In genomic region chr15:22827125-22827524, GRCh38 we compare ENCODE assay signal across 15 cellular contexts. TPM values are rescaled to one million over a fixed set of nuclear protein-coding genes. Genes with fewer than 3 reads are reported as not detected.
A peak's percentile ranks its signal among the peaks of the same experiment; 100 is the strongest.
DNase-seq lines count a peak whose midpoint lies in the region; ATAC-seq and TF ChIP-seq lines count a peak whose summit lies in the region.
"Had no signal": no experiment of that assay in that cellular context is flagged by ENCODE, and none has a peak within 500 bp of the region (broad histone marks: within the 10 kb centered on the region; RNA-seq: fewer than 3 reads in every experiment).

No MANE protein-coding gene starts in this region.

- CTCF ChIA-PET in activated naive CD4-positive, alpha-beta T cell treated with anti-CD3 and anti-CD28 coated beads, Interleukin-2, amount 10 ng/mL, durations not matched to agents 7 days and 5 days (lab: Charles Lee): no interaction called here
- CTCF ChIA-PET in WTC11 (lab: Charles Lee): interaction anchor here (1.3 to 1.5 kb wide), 2 partner anchors 11 to 15 kb away, joined by 3 to 4 read pairs; partner anchors contain the start of gene NIPA2

- TF ChIP-seq CTCF in WTC11 (IDR thresholded peaks at IDR 0.05) (no peak), osteoblast (IDR thresholded peaks at IDR 0.05; ENCODE audit: extremely low read depth, low read depth, low read length) (no peak)

- peaks cover 3% of the 10 kb centered on the region for H3K27me3 Mint-ChIP-seq in activated naive CD4-positive, alpha-beta T cell treated with anti-CD3 and anti-CD28 coated beads, Interleukin-2, amount 10 ng/mL, durations not matched to agents 7 days and 5 days
- peaks cover 2% of the 10 kb centered on the region; the same call in 1 of the 2 replicates for H3K27me3 Mint-ChIP-seq in WTC11 (ENCODE audit: low read depth)

- no peaks in the 10 kb centered on the region for H3K4me1 Mint-ChIP-seq in activated naive CD4-positive, alpha-beta T cell treated with anti-CD3 and anti-CD28 coated beads, Interleukin-2, amount 10 ng/mL, durations not matched to agents 7 days and 5 days
- H3K4me1 Mint-ChIP-seq in WTC11: peaks cover 40% of the 10 kb centered on the region

- no peak overlapping the region for H3K4me3 Mint-ChIP-seq in activated naive CD4-positive, alpha-beta T cell treated with anti-CD3 and anti-CD28 coated beads, Interleukin-2, amount 10 ng/mL, durations not matched to agents 7 days and 5 days
- 0 out of 2 replicates have a peak overlapping the region, but pooled peaks have one; percentile 22 for H3K4me3 Mint-ChIP-seq in WTC11

- peaks cover 17% of the 10 kb centered on the region for H3K36me3 ChIP-seq in osteoblast (ENCODE audit: insufficient read depth, low read length)

- H2AFZ ChIP-seq in osteoblast (ENCODE audit: low read length): no peak overlapping the region

- ATAC-seq in WTC11: peak; percentile 85
- ATAC-seq: GM12878, HCT116 had no signal

- no peaks in the 10 kb centered on the region for H3K4me1 ChIP-seq in osteoblast (ENCODE audit: insufficient read depth, low read length)
- H3K4me1 ChIP-seq: BLaER1 had no signal

- H3K36me3 Mint-ChIP-seq in activated naive CD4-positive, alpha-beta T cell treated with anti-CD3 and anti-CD28 coated beads, Interleukin-2, amount 10 ng/mL, durations not matched to agents 7 days and 5 days: peaks cover 17% of the 10 kb centered on the region
- H3K36me3 Mint-ChIP-seq in WTC11: peaks cover 47% of the 10 kb centered on the region

- no peak overlapping the region for H3K4me3 ChIP-seq in osteoblast (ENCODE audit: insufficient read depth, low read length)
- H3K4me3 ChIP-seq: BLaER1, GM12878 had no signal

- no peaks in the 10 kb centered on the region for H3K9me3 Mint-ChIP-seq in activated naive CD4-positive, alpha-beta T cell treated with anti-CD3 and anti-CD28 coated beads, Interleukin-2, amount 10 ng/mL, durations not matched to agents 7 days and 5 days
- H3K9me3 Mint-ChIP-seq in WTC11: peaks cover 2% of the 10 kb centered on the region; the same call in 1 of the 2 replicates

- H3K9me3 ChIP-seq in osteoblast (ENCODE audit: low read depth, low read length): no peaks in the 10 kb centered on the region
- H3K9me3 ChIP-seq: BLaER1 had no signal

- no peaks in the 10 kb centered on the region for H4K20me1 ChIP-seq in osteoblast (ENCODE audit: insufficient read depth, low read length)
- H4K20me1 ChIP-seq: BLaER1 had no signal

- no peaks in the 10 kb centered on the region for H3K79me2 ChIP-seq in osteoblast (ENCODE audit: insufficient read depth, low read length)

- no peaks in the 10 kb centered on the region for H3K27me3 ChIP-seq in osteoblast (ENCODE audit: insufficient read depth, low read length)
- H3K27me3 ChIP-seq: BLaER1 had no signal

- no peak overlapping the region for H3K4me2 ChIP-seq in osteoblast (ENCODE audit: insufficient read depth, low read length)
- H3K4me2 ChIP-seq: BLaER1 had no signal

- H3K27ac Mint-ChIP-seq in activated naive CD4-positive, alpha-beta T cell treated with anti-CD3 and anti-CD28 coated beads, Interleukin-2, amount 10 ng/mL, durations not matched to agents 7 days and 5 days: peak overlapping the region; percentile 56
- H3K27ac Mint-ChIP-seq in WTC11: no peak overlapping the region

- H3K27ac ChIP-seq in osteoblast (ENCODE audit: low read depth, low read length): no peak overlapping the region
- H3K27ac ChIP-seq: 22Rv1, BLaER1 had no signal

- no peak for DNase-seq in activated naive CD4-positive, alpha-beta T cell treated with anti-CD3 and anti-CD28 coated beads, Interleukin-2, amount 10 ng/mL, durations not matched to agents 7 days and 5 days
- no peak for DNase-seq in activated naive CD4-positive, alpha-beta T cell treated with Interleukin-2 at 50 U/mL for 16 hours
- DNase-seq in WTC11 (ENCODE audit: low spot score) (peak; percentile 26), iPS DF 4.7 (ENCODE audit: extremely low read depth, low spot score) (peak; percentile 30), osteoblast (ENCODE audit: insufficient read length, low spot score, missing footprints) (peak; percentile 65), NOMO-1 (lab: John Stamatoyannopoulos, UW; ENCODE audit: unreplicated experiment in 2 of 2) (no peak), NCI-H748 (lab: John Stamatoyannopoulos, UW; ENCODE audit: unreplicated experiment) (no peak), retina (no peak)
- DNase-seq: AML-193, GOT3, IMR-90 had no signal

- POLR2A ChIA-PET in WTC11 (lab: Charles Lee): interaction anchor here (2.3 kb wide), 1 partner anchor 11 kb away, joined by 6 read pairs; the partner anchor contains the start of gene NIPA2

TF ChIP-seq in WTC11, 78 proteins besides CTCF, POLR2A, EP300 and RAD21:
- TF ChIP-seq ZNF425 (CRISPR knock-in tag; conservative IDR thresholded peaks at IDR 0.05): no peak
- no peak for TF ChIP-seq ZNF416 (CRISPR knock-in tag; IDR thresholded peaks at IDR 0.05)
- peak; percentile 73 for TF ChIP-seq ZNF423 (CRISPR knock-in tag; IDR thresholded peaks at IDR 0.05)

RNA-seq across cellular contexts. Expression of gene NIPA2, which starts 11.3 kb away (rescaled TPM):
- 68.9 to 79.5 TPM (median 69.4 TPM) in 3 replicates for total RNA-seq in WTC11 (2021)
- 49.8 and 50.3 TPM in 2 replicates for total RNA-seq in osteoblast

RNA-seq across cellular contexts. Expression of gene NIPA1, which starts 40.7 kb away (rescaled TPM):
- total RNA-seq in WTC11 (2021) (19.0 to 22.4 TPM (median 19.9 TPM) in 3 replicates), osteoblast (6.2 and 9.4 TPM in 2 replicates)

Comparison
In these comparisons a context has a peak if more than half of its experiments do, and no peak if none do; other contexts are left out.
1. DNase-seq: peak in WTC11 (single experiment), iPS DF 4.7 (single experiment) and osteoblast (single experiment); none in activated naive CD4-positive, alpha-beta T cell treated with anti-CD3 and anti-CD28 coated beads, Interleukin-2, amount 10 ng/mL, durations not matched to agents 7 days and 5 days (single experiment), activated naive CD4-positive, alpha-beta T cell treated with Interleukin-2 at 50 U/mL for 16 hours (single experiment), NOMO-1 (0 of 2), NCI-H748 (single experiment) and retina (single experiment).